In the genomic region with DNA sequence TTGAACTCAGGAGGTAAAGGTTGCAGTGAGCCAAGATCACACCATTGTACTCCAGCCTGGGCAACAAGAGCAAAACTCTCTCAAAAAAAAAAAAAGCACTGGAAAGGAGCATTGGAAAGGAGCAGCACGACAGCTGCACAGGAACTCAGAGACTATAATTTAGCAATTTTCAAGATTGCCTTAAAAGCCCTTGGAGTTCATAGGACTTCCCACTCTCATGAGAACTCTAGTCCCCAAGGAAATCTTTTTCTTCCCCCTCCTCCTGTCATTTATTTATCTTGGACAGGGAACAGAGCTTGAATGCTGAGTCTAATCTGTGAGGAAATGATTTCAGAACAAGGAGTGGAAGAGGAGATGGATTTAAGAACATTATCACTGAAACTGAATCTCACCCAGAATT, we compare ENCODE assay signal across 15 cellular contexts.
DNase-seq lines count a peak whose midpoint lies in the region; ATAC-seq and TF ChIP-seq lines count a peak whose summit lies in the region.
"Had no signal": no experiment of that assay in that cellular context is flagged by ENCODE, and none has a peak within 500 bp of the region (broad histone marks: within the 10 kb centered on the region; RNA-seq: fewer than 3 reads in every experiment).

No MANE protein-coding gene starts in this region.

- TF ChIP-seq CTCF in fibroblast of mammary gland (conservative IDR thresholded peaks at IDR 0.05; ENCODE audit: control insufficient read depth, insufficient read depth, low read depth, low read length) (no peak), tibial artery (IDR thresholded peaks at IDR 0.05) (no peak), upper lobe of right lung (IDR thresholded peaks at IDR 0.05) (no peak)

- peak; percentile 64 for DNase-seq in DMS 273 treated with DMSO at 0.1 percent for 48 hours (lab: John Stamatoyannopoulos, UW)
- DNase-seq in NCI-H524 treated with DMSO at 0.1 percent for 48 hours (lab: John Stamatoyannopoulos, UW), result peak; percentile 30
- DNase-seq in fibroblast of mammary gland (ENCODE audit: low read depth), result peak; percentile 86
- peak; percentile 37 for DNase-seq in putamen (ENCODE audit: low spot score)
- no peak for DNase-seq in tibial artery
- no peak for DNase-seq in upper lobe of right lung
- DNase-seq in 8988T, result no peak
- no peak for DNase-seq in NCI-H1694 (lab: John Stamatoyannopoulos, UW)
- DNase-seq: activated CD4-positive, CD25-positive, alpha-beta regulatory T cell treated with anti-CD3 and anti-CD28 coated beads, Interleukin-2, amount 50 U/mL, for 72 hours; activated T-cell treated with anti-CD3 and anti-CD28 coated beads, Interleukin-2, amount 50 U/mL, for 1 hour; effector CD4-positive, alpha-beta T cell; EL; OCI-M1 had no signal

- ATAC-seq in upper lobe of right lung, result no peak

- H3K36me3 ChIP-seq in tibial artery (no peaks in the 10 kb centered on the region), upper lobe of right lung (no peaks in the 10 kb centered on the region)
- H3K36me3 ChIP-seq: BLaER1 had no signal

- H3K4me3 ChIP-seq in fibroblast of mammary gland (ENCODE audit: control insufficient read depth, low read depth, low read length) (no peak overlapping the region), tibial artery (no peak overlapping the region), upper lobe of right lung (no peak overlapping the region)
- H3K4me3 ChIP-seq: BLaER1, lung had no signal

- no peaks in the 10 kb centered on the region for H3K27me3 ChIP-seq in tibial artery
- no peaks in the 10 kb centered on the region for H3K27me3 ChIP-seq in upper lobe of right lung
- H3K27me3 ChIP-seq: BLaER1 had no signal

- H3K27ac ChIP-seq in tibial artery (no peak overlapping the region), upper lobe of right lung (no peak overlapping the region)
- H3K27ac ChIP-seq: BLaER1 had no signal

- H3K9me3 ChIP-seq in tibial artery (no peaks in the 10 kb centered on the region), upper lobe of right lung (no peaks in the 10 kb centered on the region)
- H3K9me3 ChIP-seq: BLaER1 had no signal

- H3K4me1 ChIP-seq in tibial artery (peaks cover 0 to 19% (median 4%) of the 10 kb centered on the region in 4 donors), upper lobe of right lung (peaks cover 28% of the 10 kb centered on the region)

- intact Hi-C loops in tibial artery (cut with DNase I; ENCODE audit: low total_unique reads) (no loop called here), upper lobe of right lung (cut with DNase I) (loop anchor here (10.0 kb wide), 1 partner anchor 52 kb away; no protein-coding TSS in a partner anchor)

Comparison
In these comparisons a context has a peak if more than half of its experiments do, and no peak if none do; other contexts are left out.
1. DNase-seq: peak in DMS 273 treated with DMSO at 0.1 percent for 48 hours (single experiment), NCI-H524 treated with DMSO at 0.1 percent for 48 hours (single experiment), fibroblast of mammary gland (single experiment) and putamen (single experiment); none in tibial artery (0 of 2), upper lobe of right lung (single experiment), 8988T (single experiment) and NCI-H1694 (single experiment).